Comparison of ENCODE assay signal across 31 cellular contexts in the genomic region with DNA sequence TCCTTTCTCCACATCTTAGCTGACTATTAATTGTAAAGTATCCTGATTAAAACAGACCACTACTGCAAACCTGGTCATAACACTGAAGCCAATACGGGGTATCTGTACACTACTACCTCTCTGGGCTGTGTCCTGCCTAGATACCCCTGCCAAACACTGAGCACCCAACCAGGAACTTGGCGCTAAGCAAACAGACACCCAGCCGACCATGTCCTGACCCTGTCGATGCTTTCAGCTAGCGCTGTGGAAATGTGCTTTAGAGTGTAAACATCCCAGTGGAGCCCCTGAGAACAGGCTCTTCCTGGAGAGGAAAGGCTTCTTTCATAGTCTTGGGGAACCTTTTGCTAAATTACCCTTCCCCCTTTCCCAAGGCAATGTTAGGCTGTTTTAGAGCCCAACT.
"Had no signal": no experiment of that assay in that cellular context is flagged by ENCODE, and none has a peak within 500 bp of the region (broad histone marks: within the 10 kb centered on the region; RNA-seq: fewer than 3 reads in every experiment).

No MANE protein-coding gene starts in this region.

- H3K79me2 ChIP-seq: hepatocyte, parathyroid adenoma had no signal

- H3K4me1 Mint-ChIP-seq: naive B cell, natural killer cell, nephron progenitor cell, neural progenitor cell had no signal

- H3K27me3 ChIP-seq: hepatocyte, neural progenitor cell, neutrophil, right atrium auricular region, testis, tibial artery, upper lobe of right lung had no signal

- H3K27ac Mint-ChIP-seq: mesothelial cell of epicardium; natural killer cell; nephron progenitor cell; neural progenitor cell; stimulated activated naive B cell treated with anti-CD40 and anti-IgM and Interleukin-4, amounts not matched to agents 10 μg/mL and 1 μg/mL and 100 μg/mL, for 72 hours had no signal

- H3K36me3 Mint-ChIP-seq: mesothelial cell of epicardium; natural killer cell; neural progenitor cell; stimulated activated naive B cell treated with anti-CD40 and anti-IgM and Interleukin-4, amounts not matched to agents 10 μg/mL and 1 μg/mL and 100 μg/mL, for 72 hours had no signal

- H3K4me2 ChIP-seq: hepatocyte, neural progenitor cell had no signal

- H3K4me3 Mint-ChIP-seq: mesothelial cell of epicardium; naive B cell; natural killer cell; nephron progenitor cell; neural progenitor cell; stimulated activated naive B cell treated with anti-CD40 and anti-IgM and Interleukin-4, amounts not matched to agents 10 μg/mL and 1 μg/mL and 100 μg/mL, for 72 hours had no signal

- H3K4me1 ChIP-seq: left ventricle myocardium inferior, neural progenitor cell, parathyroid adenoma, psoas muscle, right atrium auricular region, stomach, testis, tibial artery, upper lobe of right lung had no signal

- FAIRE-seq: keratinocyte, urothelium cell line had no signal

- H3K27me3 Mint-ChIP-seq: naive B cell; stimulated activated naive B cell treated with anti-CD40 and anti-IgM and Interleukin-4, amounts not matched to agents 10 μg/mL and 1 μg/mL and 100 μg/mL, for 72 hours had no signal

- H2AFZ ChIP-seq: hepatocyte, neural progenitor cell, parathyroid adenoma had no signal

- H3K9ac ChIP-seq: neural progenitor cell, parathyroid adenoma had no signal

- H3K27ac ChIP-seq: hepatocyte, left ventricle myocardium inferior, neural progenitor cell, neutrophil, parathyroid adenoma, psoas muscle, right atrium auricular region, skin epidermis, stomach, testis, tibial artery, upper lobe of right lung had no signal

- ATAC-seq: left colon; natural killer cell; psoas muscle; sciatic nerve; stimulated activated naive B cell treated with anti-CD40 and anti-IgM and Interleukin-4, amounts not matched to agents 10 μg/mL and 1 μg/mL and 100 μg/mL, for 72 hours; stimulated activated naive CD8-positive, alpha-beta T cell treated with anti-CD3 and anti-CD28 coated beads, Interleukin-15, Interleukin-2, amounts not matched to agents 100 U/mL and 50 U/mL, for 24 hours; upper lobe of right lung had no signal

- H3K36me3 ChIP-seq: left ventricle myocardium inferior, neural progenitor cell, neutrophil, right atrium auricular region, stomach, tibial artery, upper lobe of right lung had no signal

- H3K4me3 ChIP-seq: hepatocyte, left ventricle myocardium inferior, lung, neural progenitor cell, psoas muscle, right atrium auricular region, skin epidermis, stomach, testis, tibial artery, upper lobe of right lung had no signal

- H3K9me3 Mint-ChIP-seq: mesothelial cell of epicardium; naive B cell; natural killer cell; nephron progenitor cell; neural progenitor cell; stimulated activated naive B cell treated with anti-CD40 and anti-IgM and Interleukin-4, amounts not matched to agents 10 μg/mL and 1 μg/mL and 100 μg/mL, for 72 hours had no signal

- H3K9me3 ChIP-seq: left ventricle myocardium inferior, neutrophil, psoas muscle, right atrium auricular region, stomach, testis, tibial artery, upper lobe of right lung had no signal

- DNase-seq: kidney glomerular epithelial cell; left colon; left ventricle myocardium inferior; mesendoderm; naive B cell; natural killer cell; nephron progenitor cell; occipital lobe; psoas muscle; stimulated activated CD4-positive, alpha-beta T cell treated with anti-CD3 and anti-CD28 coated beads, Interleukin-12 subunit alpha, Interleukin-12 subunit beta, amount 100 ng/mL, for 4 hours; stimulated activated CD4-positive, alpha-beta T cell treated with anti-CD3 and anti-CD28 coated beads, Interleukin-15, amount 100 ng/mL, for 24 hours; stimulated activated CD4-positive, alpha-beta T cell treated with anti-CD3 and anti-CD28 coated beads, Interleukin-2, amount 100 ng/mL, for 24 hours; stimulated activated CD4-positive, alpha-beta T cell treated with anti-CD3 and anti-CD28 coated beads, Interleukin-4, amount 100 ng/mL, for 1 hour; stimulated activated naive B cell treated with anti-CD40 and anti-IgM and Interleukin-4, amounts not matched to agents 10 μg/mL and 1 μg/mL and 100 μg/mL, for 72 hours; stimulated activated naive CD8-positive, alpha-beta T cell treated with anti-CD3 and anti-CD28 coated beads, Interleukin-15, Interleukin-2, amounts not matched to agents 100 U/mL and 50 U/mL, for 24 hours; stomach; testis; tibial artery; trophoblast cell; upper lobe of right lung had no signal
